Comparison of ENCODE assay signal across 12 cellular contexts in the genomic region with DNA sequence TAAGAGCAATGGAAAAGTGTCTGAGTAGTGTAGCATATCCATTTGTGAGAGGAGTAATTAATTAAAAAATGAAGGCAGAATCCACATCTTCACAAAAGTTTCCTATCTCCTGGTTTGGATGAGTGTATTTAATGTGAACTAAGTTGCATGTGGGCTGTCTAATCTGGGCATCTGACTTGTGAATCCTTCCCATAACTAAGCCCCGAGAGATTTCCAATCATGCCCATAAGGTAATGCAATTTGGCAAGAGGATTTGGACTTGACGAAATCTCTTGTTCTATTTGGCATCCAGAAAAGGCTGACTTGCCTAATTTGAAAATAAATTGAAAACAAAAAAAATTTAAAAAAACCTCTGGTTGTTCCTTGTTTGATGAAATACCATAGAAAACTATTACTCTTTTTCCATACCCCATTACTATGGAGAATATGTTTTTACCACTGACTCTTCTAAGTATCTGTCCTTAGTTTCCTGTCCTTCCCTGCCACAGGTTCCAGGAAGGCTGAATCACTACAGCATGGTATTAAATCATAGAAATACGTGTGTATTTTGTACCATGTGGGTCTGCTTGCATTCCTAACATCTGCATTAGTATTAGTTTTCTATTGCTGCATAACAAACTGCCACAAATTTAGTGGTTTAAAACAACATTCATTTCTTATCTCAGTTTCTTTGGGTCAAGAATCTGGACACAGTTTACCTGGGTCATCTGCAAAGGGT. TPM values are rescaled to one million over a fixed set of nuclear protein-coding genes. Genes with fewer than 3 reads are reported as not detected.
DNase-seq lines count a peak whose midpoint lies in the region; ATAC-seq, FAIRE-seq and TF ChIP-seq lines count a peak whose summit lies in the region.
"Had no signal": no experiment of that assay in that cellular context is flagged by ENCODE, and none has a peak within 500 bp of the region (broad histone marks: within the 10 kb centered on the region; RNA-seq: fewer than 3 reads in every experiment).

No MANE protein-coding gene starts in this region.

- ATAC-seq in omental fat pad (ENCODE audit: low FRiP score) = peak; percentile 89
- no peak for ATAC-seq in naive thymus-derived CD4-positive, alpha-beta T cell

- H3K4me1 ChIP-seq in naive thymus-derived CD4-positive, alpha-beta T cell (ENCODE audit: control insufficient read depth in 2 of 2, insufficient read depth in 2 of 2, low read length in 2 of 2) = no peaks in the 10 kb centered on the region
- H3K4me1 ChIP-seq: colonic mucosa had no signal

- TF ChIP-seq CTCF in D721Med (IDR thresholded peaks at IDR 0.05; ENCODE audit: insufficient read depth, missing control alignments) = no peak
- TF ChIP-seq CTCF in epithelial cell of esophagus (IDR thresholded peaks at IDR 0.05; ENCODE audit: insufficient read depth, low read depth, low read length, missing control alignments) = no peak
- TF ChIP-seq CTCF in omental fat pad (IDR thresholded peaks at IDR 0.05) = no peak

- H3K4me1 Mint-ChIP-seq in naive thymus-derived CD4-positive, alpha-beta T cell = peaks cover 17 to 73% (median 40%) of the 10 kb centered on the region in 7 donors

- no peaks in the 10 kb centered on the region for H3K27me3 ChIP-seq in naive thymus-derived CD4-positive, alpha-beta T cell (ENCODE audit: control insufficient read depth in 2 of 2, insufficient read depth in 2 of 2, low read length in 2 of 2)
- H3K27me3 ChIP-seq: colonic mucosa had no signal

- no peak overlapping the region for H3K27ac ChIP-seq in naive thymus-derived CD4-positive, alpha-beta T cell (ENCODE audit: low read depth, low read length)
- H3K27ac ChIP-seq: colonic mucosa had no signal

- no peak overlapping the region for H3K4me3 ChIP-seq in epithelial cell of esophagus (ENCODE audit: low read length)
- no peak overlapping the region for H3K4me3 ChIP-seq in naive thymus-derived CD4-positive, alpha-beta T cell (ENCODE audit: low read length)
- H3K4me3 ChIP-seq: colonic mucosa had no signal

- no peaks in the 10 kb centered on the region for H3K36me3 ChIP-seq in naive thymus-derived CD4-positive, alpha-beta T cell (ENCODE audit: control insufficient read depth in 2 of 3, insufficient read depth in 3 of 3, low read length in 3 of 3)
- H3K36me3 ChIP-seq: colonic mucosa had no signal

- DNase-seq in D721Med (ENCODE audit: insufficient read length, low spot score) = no peak
- peak; percentile 8 for DNase-seq in NCI-H82 treated with DMSO at 0.1 percent for 48 hours (lab: John Stamatoyannopoulos, UW; ENCODE audit: unreplicated experiment)
- DNase-seq in epithelial cell of esophagus (ENCODE audit: low read depth) = peak; percentile 77
- no peak for DNase-seq in omental fat pad (ENCODE audit: low spot score)
- DNase-seq in ecto neural progenitor cell (ENCODE audit: low spot score) = no peak
- no peak for DNase-seq in naive thymus-derived CD4-positive, alpha-beta T cell
- DNase-seq in NCI-H1436 treated with DMSO at 0.1 percent for 48 hours (lab: John Stamatoyannopoulos, UW) = no peak
- DNase-seq in UCSD-AML1 (lab: John Stamatoyannopoulos, UW; ENCODE audit: unreplicated experiment) = no peak
- DNase-seq: activated CD4-positive, alpha-beta T cell treated with anti-CD3 and anti-CD28 coated beads for 4 hours; colonic mucosa; NCI-H2029 treated with DMSO at 0.1 percent for 48 hours; NK-92 treated with Interleukin-12 subunit alpha and Interleukin-12 subunit beta, amount 100 ng/mL, for 24 hours had no signal

- no peaks in the 10 kb centered on the region for H3K9me3 ChIP-seq in naive thymus-derived CD4-positive, alpha-beta T cell (ENCODE audit: control insufficient read depth in 2 of 3, low read length in 3 of 3)
- H3K9me3 ChIP-seq: colonic mucosa had no signal

- POLR2A ChIA-PET in naive thymus-derived CD4-positive, alpha-beta T cell (lab: Charles Lee) = interaction anchor here (0.6 kb wide), 1 partner anchor 31 kb away, joined by 5 read pairs; no protein-coding TSS in a partner anchor

- CTCF ChIA-PET in naive thymus-derived CD4-positive, alpha-beta T cell (lab: Charles Lee) = interaction anchor here (0.7 kb wide), 1 partner anchor 48 kb away, joined by 4 read pairs; a partner anchor contains a TSS

- no peaks in the 10 kb centered on the region for H3K9me3 Mint-ChIP-seq in naive thymus-derived CD4-positive, alpha-beta T cell

- peaks cover 0 to 34% (median 13%) of the 10 kb centered on the region in 5 donors for H3K36me3 Mint-ChIP-seq in naive thymus-derived CD4-positive, alpha-beta T cell

- FAIRE-seq in D721Med (lab: Jason Lieb, UNC) = peak; percentile 46

- peak overlapping the region in 1 of 9 donors; percentile 22 for H3K27ac Mint-ChIP-seq in naive thymus-derived CD4-positive, alpha-beta T cell

- H3K4me3 Mint-ChIP-seq in naive thymus-derived CD4-positive, alpha-beta T cell = no peak overlapping the region

- intact Hi-C loops in naive thymus-derived CD4-positive, alpha-beta T cell (cut with micrococcal nuclease) = no loop called here

- no peaks in the 10 kb centered on the region for H3K27me3 Mint-ChIP-seq in naive thymus-derived CD4-positive, alpha-beta T cell

RNA-seq across cellular contexts. Expression of a gene that starts 48.4 kb away (rescaled TPM):
- total RNA-seq in omental fat pad = 10 to 100 TPM in 3 of 4 donors, 1 to 10 TPM in 1; 9.3 to 28.2 (median 17.6) TPM
- 10 to 100 TPM; 24.2 to 70.3 (median 38.0) TPM for total RNA-seq in naive thymus-derived CD4-positive, alpha-beta T cell
- polyA plus RNA-seq in naive thymus-derived CD4-positive, alpha-beta T cell = 1 to 10 TPM; 2.2 to 5.5 TPM

Comparison
In these comparisons a context has a peak if more than half of its experiments do, and no peak if none do; other contexts are left out.
1. DNase-seq: peak in NCI-H82 treated with DMSO at 0.1 percent for 48 hours (single experiment) and epithelial cell of esophagus (single experiment); none in D721Med (single experiment), omental fat pad (single experiment), ecto neural progenitor cell (single experiment), naive thymus-derived CD4-positive, alpha-beta T cell (0 of 9), NCI-H1436 treated with DMSO at 0.1 percent for 48 hours (single experiment) and UCSD-AML1 (single experiment).